In genomic region chr20:62395311-62396242, GRCh38 we compare ENCODE assay signal across 18 cellular contexts. TPM values are rescaled to one million over a fixed set of nuclear protein-coding genes. Genes with fewer than 3 reads are reported as not detected.
DNase-seq lines count a peak whose midpoint lies in the region; ATAC-seq and TF ChIP-seq lines count a peak whose summit lies in the region.
"Had no signal": no experiment of that assay in that cellular context is flagged by ENCODE, and none has a peak within 500 bp of the region (broad histone marks: within the 10 kb centered on the region; RNA-seq: fewer than 3 reads in every experiment).

No MANE protein-coding gene starts in this region.

- peak; percentile 35 for TF ChIP-seq CTCF in OCI-LY3 (IDR thresholded peaks at IDR 0.05; ENCODE audit: low read depth, low read length)

- H3K36me3 ChIP-seq in OCI-LY3 (replicated peaks; ENCODE audit: low read depth, low read length): no peaks in the 10 kb centered on the region

- no peaks in the 10 kb centered on the region for H4K20me1 ChIP-seq in OCI-LY3 (ENCODE audit: insufficient read depth, low read length)

- H2AFZ ChIP-seq in OCI-LY3 (ENCODE audit: low read depth, low read length): no peak overlapping the region

- H3K9ac ChIP-seq in OCI-LY3 (ENCODE audit: low read length): no peak overlapping the region

- no peak for TF ChIP-seq POLR2A in erythroblast (IDR thresholded peaks at IDR 0.05; ENCODE audit: low read length)

- peak; percentile 3 for ATAC-seq in esophagus mucosa
- ATAC-seq: stimulated activated naive CD8-positive, alpha-beta T cell treated with anti-CD3 and anti-CD28 coated beads, Interleukin-15, amount 100 ng/mL, for 72 hours had no signal

- H3K4me2 ChIP-seq in OCI-LY3 (ENCODE audit: low read length): no peak overlapping the region

- H3K4me3 ChIP-seq in OCI-LY3 (ENCODE audit: low read length): no peak overlapping the region

- H3K27ac ChIP-seq in OCI-LY3 (ENCODE audit: low read length): no peak overlapping the region

- H3K9me3 ChIP-seq in OCI-LY3 (ENCODE audit: insufficient read depth, low read length): no peaks in the 10 kb centered on the region

- H3K79me2 ChIP-seq in OCI-LY3 (ENCODE audit: low read length): no peaks in the 10 kb centered on the region

- no peaks in the 10 kb centered on the region for H3K27me3 ChIP-seq in OCI-LY3 (ENCODE audit: low read depth, low read length)

- DNase-seq in EH (ENCODE audit: low read depth): peak; percentile 11
- no peak for DNase-seq in erythroblast (lab: John Stamatoyannopoulos, UW)
- DNase-seq in nucleus accumbens (lab: John Stamatoyannopoulos, UW): no peak
- no peak for DNase-seq in globus pallidus (ENCODE audit: low spot score)
- DNase-seq: activated CD4-positive, alpha-beta T cell treated with anti-CD3 and anti-CD28 coated beads, Interleukin-2, amount 10 ng/mL, durations not matched to agents 7 days and 5 days; activated T-cell treated with anti-CD3 and anti-CD28 coated beads, Interleukin-2, amount 50 U/mL, for 1 hour; DMS153; effector CD8-positive, alpha-beta T cell; left ventricle myocardium superior; NCI-H187 treated with DMSO at 0.1 percent for 48 hours; NCI-H69; stimulated activated naive CD8-positive, alpha-beta T cell treated with anti-CD3 and anti-CD28 coated beads, Interleukin-15, amount 100 ng/mL, for 72 hours had no signal

- no peaks in the 10 kb centered on the region for H3K4me1 ChIP-seq in OCI-LY3 (ENCODE audit: low read length)

RNA-seq across cellular contexts. Expression of gene RPS21, which starts 8.7 kb away (rescaled TPM):
- total RNA-seq in esophagus mucosa: 1,745 TPM

RNA-seq across cellular contexts. Expression of gene CABLES2, which starts 11.5 kb away (rescaled TPM):
- total RNA-seq in esophagus mucosa: 2.4 TPM

RNA-seq across cellular contexts. Expression of gene LAMA5, which starts 28.5 kb away (rescaled TPM):
- total RNA-seq in esophagus mucosa: 83.4 TPM

RNA-seq across cellular contexts. Expression of gene RBBP8NL, which starts 31.8 kb away (rescaled TPM):
- 5.1 TPM for total RNA-seq in esophagus mucosa
- total RNA-seq: activated CD4-positive, alpha-beta T cell treated with anti-CD3 and anti-CD28 coated beads, Interleukin-2, amount 10 ng/mL, durations not matched to agents 7 days and 5 days; activated naive CD4-positive, alpha-beta T cell treated with anti-CD3 and anti-CD28 coated beads, Interleukin-2, amount 50 U/mL, for 72 hours; B cell; HT1080; left ventricle myocardium superior; M059J had no signal
